Comparison of ENCODE assay signal across 22 cellular contexts in genomic region chr5:94562327-94562971, GRCh38. TPM values are rescaled to one million over a fixed set of nuclear protein-coding genes. Genes with fewer than 3 reads are reported as not detected.
DNase-seq lines count a peak whose midpoint lies in the region; ATAC-seq and TF ChIP-seq lines count a peak whose summit lies in the region.
"Had no signal": no experiment of that assay in that cellular context is flagged by ENCODE, and none has a peak within 500 bp of the region (broad histone marks: within the 10 kb centered on the region; RNA-seq: fewer than 3 reads in every experiment).

No MANE protein-coding gene starts in this region.

- no peaks in the 10 kb centered on the region for H3K4me1 ChIP-seq in spleen
- no peaks in the 10 kb centered on the region for H3K4me1 ChIP-seq in upper lobe of left lung

- H3K27ac Mint-ChIP-seq in activated T-helper 17 cell treated with anti-CD3 and anti-CD28 coated beads, Interleukin-2, amount 50 U/mL, for 72 hours, result no peak overlapping the region
- H3K27ac Mint-ChIP-seq: activated CD4-positive, alpha-beta memory T cell treated with anti-CD3 and anti-CD28 coated beads, Interleukin-2, amount 10 ng/mL, durations not matched to agents 7 days and 5 days; CD14-positive monocyte; stimulated activated naive CD8-positive, alpha-beta T cell treated with anti-CD3 and anti-CD28 coated beads, Interleukin-15, Interleukin-2, amounts not matched to agents 100 ng/mL and 50 ng/mL, for 24 hours; type B pancreatic cell had no signal

- H3K9me3 ChIP-seq in spleen (no peaks in the 10 kb centered on the region), upper lobe of left lung (no peaks in the 10 kb centered on the region)

- no peak for TF ChIP-seq EP300 in upper lobe of left lung (IDR thresholded peaks at IDR 0.05)

- H3K4me3 ChIP-seq in spleen (no peak overlapping the region), upper lobe of left lung (no peak overlapping the region)

- 88 to 95% (median 93%) methylated on average over 2 of the region's 2 CpGs for WGBS in spleen, 5 donors
- 79 to 87% methylated on average over 2 of the region's 2 CpGs for WGBS in upper lobe of left lung, 2 donors

- H3K9me3 Mint-ChIP-seq in activated T-helper 17 cell treated with anti-CD3 and anti-CD28 coated beads, Interleukin-2, amount 50 U/mL, for 72 hours, result peaks cover 4% of the 10 kb centered on the region
- H3K9me3 Mint-ChIP-seq: activated CD4-positive, alpha-beta memory T cell treated with anti-CD3 and anti-CD28 coated beads, Interleukin-2, amount 10 ng/mL, durations not matched to agents 7 days and 5 days; central memory CD8-positive, alpha-beta T cell; neural crest cell; stimulated activated naive CD8-positive, alpha-beta T cell treated with anti-CD3 and anti-CD28 coated beads, Interleukin-15, Interleukin-2, amounts not matched to agents 100 ng/mL and 50 ng/mL, for 24 hours; type B pancreatic cell had no signal

- TF ChIP-seq POLR2A in spleen (IDR thresholded peaks at IDR 0.05) (no peak), upper lobe of left lung (IDR thresholded peaks at IDR 0.05) (no peak)

- H3K36me3 ChIP-seq in spleen, result no peaks in the 10 kb centered on the region
- no peaks in the 10 kb centered on the region for H3K36me3 ChIP-seq in upper lobe of left lung

- H3K27me3 Mint-ChIP-seq in activated T-helper 17 cell treated with anti-CD3 and anti-CD28 coated beads, Interleukin-2, amount 50 U/mL, for 72 hours, result no peaks in the 10 kb centered on the region
- H3K27me3 Mint-ChIP-seq: activated CD4-positive, alpha-beta memory T cell treated with anti-CD3 and anti-CD28 coated beads, Interleukin-2, amount 10 ng/mL, durations not matched to agents 7 days and 5 days; central memory CD8-positive, alpha-beta T cell; stimulated activated naive CD8-positive, alpha-beta T cell treated with anti-CD3 and anti-CD28 coated beads, Interleukin-15, Interleukin-2, amounts not matched to agents 100 ng/mL and 50 ng/mL, for 24 hours; type B pancreatic cell had no signal

- TF ChIP-seq CTCF in spleen (IDR thresholded peaks at IDR 0.05 in 8 of 11, conservative IDR thresholded peaks at IDR 0.05 in 3 of 11), result no peak
- TF ChIP-seq CTCF in upper lobe of left lung (IDR thresholded peaks at IDR 0.05), result no peak

- H3K27ac ChIP-seq in spleen, result no peak overlapping the region
- H3K27ac ChIP-seq in upper lobe of left lung, result no peak overlapping the region
- H3K27ac ChIP-seq: KMS-11, VCaP had no signal

- no peaks in the 10 kb centered on the region for H3K4me1 Mint-ChIP-seq in activated T-helper 17 cell treated with anti-CD3 and anti-CD28 coated beads, Interleukin-2, amount 50 U/mL, for 72 hours
- H3K4me1 Mint-ChIP-seq: activated CD4-positive, alpha-beta memory T cell treated with anti-CD3 and anti-CD28 coated beads, Interleukin-2, amount 10 ng/mL, durations not matched to agents 7 days and 5 days; CD14-positive monocyte; neural crest cell had no signal

- no peaks in the 10 kb centered on the region for H3K36me3 Mint-ChIP-seq in activated T-helper 17 cell treated with anti-CD3 and anti-CD28 coated beads, Interleukin-2, amount 50 U/mL, for 72 hours (ENCODE audit: low read depth)
- H3K36me3 Mint-ChIP-seq: CD14-positive monocyte had no signal

- ATAC-seq in activated T-helper 17 cell treated with anti-CD3 and anti-CD28 coated beads, Interleukin-2, amount 50 U/mL, for 72 hours (replicated peaks), result peak; percentile 28
- no peak for ATAC-seq in upper lobe of left lung (ENCODE audit: low FRiP score in 2 of 2)

- intact Hi-C loops in spleen (cut with DNase I; ENCODE audit: low total_unique reads) (no loop called here), cardiac septum (cut with DNase I) (no loop called here)

- H3K4me3 Mint-ChIP-seq in activated T-helper 17 cell treated with anti-CD3 and anti-CD28 coated beads, Interleukin-2, amount 50 U/mL, for 72 hours, result no peak overlapping the region
- H3K4me3 Mint-ChIP-seq: activated CD4-positive, alpha-beta memory T cell treated with anti-CD3 and anti-CD28 coated beads, Interleukin-2, amount 10 ng/mL, durations not matched to agents 7 days and 5 days; CD14-positive monocyte; central memory CD8-positive, alpha-beta T cell; neural crest cell; stimulated activated naive CD8-positive, alpha-beta T cell treated with anti-CD3 and anti-CD28 coated beads, Interleukin-15, Interleukin-2, amounts not matched to agents 100 ng/mL and 50 ng/mL, for 24 hours; type B pancreatic cell had no signal

- DNase-seq in NCI-H2029 treated with DMSO at 0.1 percent for 48 hours (lab: John Stamatoyannopoulos, UW) (peak; percentile 16), NCI-H2029 (lab: John Stamatoyannopoulos, UW) (no peak), NCI-H510A (lab: John Stamatoyannopoulos, UW) (peak; percentile 20), renal cortical epithelial cell (ENCODE audit: low read depth) (peak; percentile 62), spleen (no peak), cardiac septum (ENCODE audit: low spot score) (no peak), upper lobe of left lung (no peak)
- DNase-seq: activated CD4-positive, alpha-beta memory T cell treated with anti-CD3 and anti-CD28 coated beads, Interleukin-2, amount 10 ng/mL, durations not matched to agents 7 days and 5 days; activated T-cell treated with anti-CD3 and anti-CD28 coated beads, Interleukin-2, amount 50 U/mL, for 48 hours; effector CD8-positive, alpha-beta T cell; H7; hypothalamus; NCI-H1092; NCI-H526 had no signal

- H3K27me3 ChIP-seq in spleen (replicated peaks in 1 of 7) (no peaks in the 10 kb centered on the region), upper lobe of left lung (no peaks in the 10 kb centered on the region)

RNA-seq across cellular contexts. Expression of gene KIAA0825, which starts 56.0 kb away (rescaled TPM):
- 1 to 10 TPM in 1 of 2 donors, under 1 TPM in 1; 0.97 to 1.1 TPM for total RNA-seq in activated T-helper 17 cell treated with anti-CD3 and anti-CD28 coated beads, Interleukin-2, amount 50 U/mL, for 72 hours
- total RNA-seq in renal cortical epithelial cell (3.3 and 10.8 TPM in 2 replicates), spleen (10 to 100 TPM in 3 of 7 donors, 1 to 10 TPM in 4; 4.6 to 13.5 (median 10.0) TPM), cardiac septum (2.2 TPM), upper lobe of left lung (10 to 100 TPM in 2 of 6 donors, 1 to 10 TPM in 4; 3.8 to 19.1 (median 6.6) TPM)
- under 1 TPM; 0.20 to 0.38 (median 0.30) TPM for polyA plus RNA-seq in spleen

RNA-seq across cellular contexts. Expression of gene SLF1, which starts 56.0 kb away (rescaled TPM):
- 10 to 100 TPM; 10.8 to 16.2 TPM for total RNA-seq in activated T-helper 17 cell treated with anti-CD3 and anti-CD28 coated beads, Interleukin-2, amount 50 U/mL, for 72 hours
- total RNA-seq in renal cortical epithelial cell, result 5.1 and 6.4 TPM in 2 replicates
- total RNA-seq in spleen, result 10 to 100 TPM in 5 of 7 donors, 1 to 10 TPM in 2; 7.9 to 18.7 (median 10.9) TPM
- 1 to 10 TPM; 5.0 to 5.4 (median 5.1) TPM for polyA plus RNA-seq in spleen
- total RNA-seq in cardiac septum, result 6.1 TPM
- 10 to 100 TPM in 2 of 6 donors, 1 to 10 TPM in 4; 4.3 to 19.9 (median 8.2) TPM for total RNA-seq in upper lobe of left lung

Comparison
In these comparisons a context has a peak if more than half of its experiments do, and no peak if none do; other contexts are left out.
1. DNase-seq: peak in NCI-H2029 treated with DMSO at 0.1 percent for 48 hours (single experiment), NCI-H510A (single experiment) and renal cortical epithelial cell (single experiment); none in NCI-H2029 (single experiment), spleen (single experiment), cardiac septum (single experiment) and upper lobe of left lung (0 of 2).